ENCODE assay signal across 29 cellular contexts in the genomic region with DNA sequence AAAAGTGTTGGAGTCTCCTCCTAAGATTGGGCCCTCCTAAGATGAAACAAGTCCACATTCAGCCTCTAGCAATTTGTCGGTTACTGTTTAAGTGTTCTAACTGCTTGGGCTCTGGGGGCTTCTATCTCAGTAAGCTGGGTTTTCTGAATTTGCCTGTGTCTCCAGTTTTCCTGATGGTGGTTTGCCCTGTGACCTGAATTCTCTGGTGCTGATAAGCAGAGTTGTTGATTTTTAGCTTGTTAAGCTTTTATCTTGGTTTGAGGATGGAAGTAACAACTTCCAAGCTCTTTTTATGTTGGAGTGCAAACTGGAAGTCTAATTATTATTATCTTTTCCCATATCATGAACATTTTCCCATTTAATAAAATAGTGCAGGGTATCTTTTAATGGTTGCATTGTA.
"Had no signal": no experiment of that assay in that cellular context is flagged by ENCODE, and none has a peak within 500 bp of the region (broad histone marks: within the 10 kb centered on the region; RNA-seq: fewer than 3 reads in every experiment).

No MANE protein-coding gene starts in this region.

- H3K27ac ChIP-seq: ascending aorta, brain microvascular endothelial cell, coronary artery, dorsolateral prefrontal cortex, gastroesophageal sphincter, pancreas, right atrium auricular region, stomach, suprapubic skin, tibial artery, upper lobe of right lung had no signal

- ATAC-seq: activated CD4-positive, alpha-beta T cell treated with anti-CD3 and anti-CD28 coated beads for 36 hours; activated CD8-positive, alpha-beta memory T cell treated with anti-CD3 and anti-CD28 coated beads, Interleukin-2, amount 10 ng/mL, durations not matched to agents 7 days and 5 days; activated CD8-positive, alpha-beta T cell treated with anti-CD3 and anti-CD28 coated beads, Interleukin-2, amount 10 ng/mL, durations not matched to agents 7 days and 5 days; activated T-cell treated with anti-CD3 and anti-CD28 coated beads, Interleukin-2, amount 50 U/mL, for 72 hours; gastroesophageal sphincter; left ventricle myocardium superior; naive thymus-derived CD4-positive, alpha-beta T cell; pancreas; stimulated activated naive B cell treated with anti-CD40 and anti-IgM and Interleukin-4, amounts not matched to agents 10 μg/mL and 1 μg/mL and 100 μg/mL, for 72 hours; upper lobe of right lung had no signal

- H3K4me2 ChIP-seq: smooth muscle cell had no signal

- H3K9me3 ChIP-seq: ascending aorta, gastroesophageal sphincter, pancreas, right atrium auricular region, stomach, suprapubic skin, tibial artery, upper lobe of right lung had no signal

- DNase-seq: activated CD4-positive, alpha-beta T cell treated with anti-CD3 and anti-CD28 coated beads for 36 hours; activated CD4-positive, CD25-positive, alpha-beta regulatory T cell; activated CD8-positive, alpha-beta memory T cell treated with anti-CD3 and anti-CD28 coated beads, Interleukin-2, amount 10 ng/mL, durations not matched to agents 7 days and 5 days; activated CD8-positive, alpha-beta T cell treated with anti-CD3 and anti-CD28 coated beads, Interleukin-2, amount 10 ng/mL, durations not matched to agents 7 days and 5 days; activated effector memory CD4-positive, alpha-beta T cell treated with Interleukin-2 at 50 U/mL for 16 hours; activated naive CD4-positive, alpha-beta T cell treated with Interleukin-2 at 50 U/mL for 16 hours; activated T-cell treated with anti-CD3 and anti-CD28 coated beads for 4 hours; activated T-cell treated with anti-CD3 and anti-CD28 coated beads, Interleukin-2, amount 50 U/mL, for 72 hours; brain microvascular endothelial cell; dorsolateral prefrontal cortex; effector memory CD4-positive, alpha-beta T cell; hypothalamus; left ventricle myocardium superior; midbrain; naive thymus-derived CD4-positive, alpha-beta T cell; pancreas; stimulated activated CD4-positive, alpha-beta T cell treated with anti-CD3 and anti-CD28 coated beads, Interleukin-1b, Interleukin-23, amount 100 ng/mL, for 48 hours; stimulated activated naive B cell treated with anti-CD40 and anti-IgM and Interleukin-4, amounts not matched to agents 10 μg/mL and 1 μg/mL and 100 μg/mL, for 72 hours; stomach; T-helper 2 cell; tibial artery; upper lobe of right lung had no signal

- H3K4me1 ChIP-seq: ascending aorta, gastroesophageal sphincter, right atrium auricular region, suprapubic skin, tibial artery, upper lobe of right lung had no signal

- H3K27me3 ChIP-seq: ascending aorta, brain microvascular endothelial cell, dorsolateral prefrontal cortex, gastroesophageal sphincter, pancreas, right atrium auricular region, stomach, suprapubic skin, tibial artery, upper lobe of right lung had no signal

- H3K4me3 ChIP-seq: ascending aorta, coronary artery, dorsolateral prefrontal cortex, gastroesophageal sphincter, pancreas, right atrium auricular region, smooth muscle cell, stomach, suprapubic skin, tibial artery, upper lobe of right lung had no signal

- FAIRE-seq: endothelial cell of umbilical vein, pancreas had no signal
